ENCODE assay signal across 1 cellular context in the genomic region with DNA sequence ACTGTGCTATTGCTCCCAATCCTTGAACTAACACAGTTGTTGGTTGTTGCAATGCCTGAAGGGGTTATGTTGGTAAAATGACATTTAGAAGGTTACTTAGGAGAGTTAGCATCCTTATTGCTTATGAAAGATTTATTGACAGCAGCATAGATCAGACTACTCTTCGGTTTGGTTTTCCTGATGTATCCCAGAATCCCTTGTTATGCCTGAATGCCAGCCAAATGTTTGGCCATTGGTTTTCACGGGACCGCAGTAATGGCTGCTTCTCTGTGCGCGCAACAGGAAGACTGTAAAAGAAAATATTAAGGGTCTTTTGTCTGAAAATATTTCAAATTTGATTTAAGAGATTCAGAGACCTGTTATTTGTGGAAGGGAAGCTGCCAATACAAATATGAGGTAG.
TF ChIP-seq lines count a peak whose summit lies in the region.

No MANE protein-coding gene starts in this region.

TF ChIP-seq in HepG2, 621 proteins besides CTCF, POLR2A, EP300 and RAD21:
- TF ChIP-seq ZNF207 (IDR thresholded peaks at IDR 0.05; ENCODE audit: borderline replicate concordance) = no peak
- TF ChIP-seq TARDBP (CRISPR knock-in tag; IDR thresholded peaks at IDR 0.05) = no peak
- TF ChIP-seq POLR2AphosphoS5 (IDR thresholded peaks at IDR 0.05; ENCODE audit: low read depth, low read length) = no peak
- TF ChIP-seq DNMT3B (CRISPR knock-in tag; conservative IDR thresholded peaks at IDR 0.05) = no peak
- no peak for TF ChIP-seq ZNF329 (CRISPR knock-in tag; IDR thresholded peaks at IDR 0.05; ENCODE audit: low read depth)
- no peak for TF ChIP-seq U2AF1 (optimal IDR thresholded peaks at IDR 0.05; ENCODE audit: low read depth, low read length)
- TF ChIP-seq ONECUT2 (CRISPR knock-in tag; IDR thresholded peaks at IDR 0.05) = no peak
TF ChIP-seq in HepG2: peak in this region for 0.
